In genomic region chr2:219029829-219030165, GRCh38 we compare ENCODE assay signal across 8 cellular contexts. TPM values are rescaled to one million over a fixed set of nuclear protein-coding genes. Genes with fewer than 3 reads are reported as not detected.
A peak's percentile ranks its signal among the peaks of the same experiment; 100 is the strongest.
DNase-seq lines count a peak whose midpoint lies in the region; ATAC-seq, FAIRE-seq and TF ChIP-seq lines count a peak whose summit lies in the region.

No MANE protein-coding gene starts in this region.

- peak; percentile 64 to 97 (median 90) for TF ChIP-seq CTCF in gastrocnemius medialis (IDR thresholded peaks at IDR 0.05 in 4 of 5, conservative IDR thresholded peaks at IDR 0.05 in 1 of 5)

- 38% methylated on average over 9 of the region's 9 CpGs for WGBS in right cardiac atrium

- intact Hi-C loops in right cardiac atrium (cut with DNase I) (loop anchor here in 1 of 4 donors (5.0 kb wide), 1 partner anchor 123 kb away; no protein-coding TSS in a partner anchor), gastrocnemius medialis (cut with DNase I; ENCODE audit: low total_unique reads) (loop anchor here (1.0 kb wide), 2 partner anchors 90 to 126 kb away; no protein-coding TSS in a partner anchor)

- H3K4me1 Mint-ChIP-seq in T-helper 17 cell: no peaks in the 10 kb centered on the region

- ATAC-seq in T-helper 17 cell (peak; percentile 92), right cardiac atrium (peak; percentile 82 to 85), gastrocnemius medialis (peak; percentile 83 to 87), GM21390 (IDR thresholded peaks at IDR 0.05; ENCODE audit: unreplicated experiment) (no peak)

- peaks cover 41% of the 10 kb centered on the region for H3K27me3 Mint-ChIP-seq in T-helper 17 cell

- peak; percentile 31 for DNase-seq in DMS79 (lab: John Stamatoyannopoulos, UW)
- peak; percentile 84 for DNase-seq in H54 (ENCODE audit: insufficient read length, low spot score)
- DNase-seq in NCI-H1092 treated with DMSO at 0.1 percent for 48 hours (lab: John Stamatoyannopoulos, UW): peak; percentile 52
- peak; percentile 62 to 76 (median 63) for DNase-seq in T-helper 17 cell
- peak; percentile 22 for DNase-seq in amniotic stem cell (lab: John Stamatoyannopoulos, UW)
- DNase-seq in right cardiac atrium: peak; percentile 72 to 89 (median 89)
- DNase-seq in gastrocnemius medialis: peak; percentile 36 to 65

- H3K27me3 ChIP-seq in right cardiac atrium (ENCODE audit: control insufficient read depth, insufficient read depth) (no peaks in the 10 kb centered on the region), gastrocnemius medialis (peaks cover 0 to 12% (median 9%) of the 10 kb centered on the region in 3 donors)

- H3K36me3 ChIP-seq in gastrocnemius medialis: no peaks in the 10 kb centered on the region

- no peaks in the 10 kb centered on the region for H3K9me3 ChIP-seq in T-helper 17 cell (ENCODE audit: control insufficient read depth, low read length, poor library complexity, severe bottlenecking)
- no peaks in the 10 kb centered on the region for H3K9me3 ChIP-seq in right cardiac atrium (ENCODE audit: control insufficient read depth, low read length)
- no peaks in the 10 kb centered on the region for H3K9me3 ChIP-seq in gastrocnemius medialis

- no peak overlapping the region for H3K4me3 Mint-ChIP-seq in T-helper 17 cell

- peak; percentile 64 for FAIRE-seq in H54 (lab: Jason Lieb, UNC)

- H3K4me1 ChIP-seq in right cardiac atrium (ENCODE audit: control insufficient read depth, insufficient read depth, low read length) (no peaks in the 10 kb centered on the region), gastrocnemius medialis (no peaks in the 10 kb centered on the region)

- TF ChIP-seq POLR2A in H54 (IDR thresholded peaks at IDR 0.05; ENCODE audit: low read depth, low read length): no peak
- no peak for TF ChIP-seq POLR2A in gastrocnemius medialis (IDR thresholded peaks at IDR 0.05)

- H3K27ac Mint-ChIP-seq in T-helper 17 cell: no peak overlapping the region

- no peaks in the 10 kb centered on the region for H3K36me3 Mint-ChIP-seq in T-helper 17 cell (ENCODE audit: low read depth)

- no peak overlapping the region for H3K27ac ChIP-seq in right cardiac atrium (ENCODE audit: low read length)
- H3K27ac ChIP-seq in gastrocnemius medialis: no peak overlapping the region

- in situ Hi-C loops in gastrocnemius medialis (cut with MboI; ENCODE audit: low sequenced_read_pairs in 4 of 4): loop anchor here in 2 of 4 donors (5.0 to 10.0 kb wide), 2 partner anchors 123 to 125 kb away; no protein-coding TSS in a partner anchor

- no peak overlapping the region for H3K4me3 ChIP-seq in right cardiac atrium (ENCODE audit: low read length)
- H3K4me3 ChIP-seq in gastrocnemius medialis: no peak overlapping the region

RNA-seq across cellular contexts. Expression of gene CFAP65, which starts 11.5 kb away (rescaled TPM):
- total RNA-seq in T-helper 17 cell: not detected
- not detected for total RNA-seq in right cardiac atrium
- not detected for polyA plus RNA-seq in right cardiac atrium
- total RNA-seq in gastrocnemius medialis: under 1 TPM in 1 of 4 donors, not detected in 3; 0.09 TPM

RNA-seq across cellular contexts. Expression of gene IHH, which starts 30.9 kb away (rescaled TPM):
- not detected for total RNA-seq in T-helper 17 cell
- total RNA-seq in right cardiac atrium: not detected
- polyA plus RNA-seq in right cardiac atrium: 0.05 TPM
- under 1 TPM in 1 of 4 donors, not detected in 3; 0.27 TPM for total RNA-seq in gastrocnemius medialis

RNA-seq across cellular contexts. Expression of gene CRYBA2, which starts 36.6 kb away (rescaled TPM):
- total RNA-seq in T-helper 17 cell (not detected), right cardiac atrium (not detected), gastrocnemius medialis (not detected)
- polyA plus RNA-seq in right cardiac atrium: not detected

RNA-seq across cellular contexts. Expression of gene FEV, which starts 44.8 kb away (rescaled TPM):
- not detected for total RNA-seq in T-helper 17 cell
- not detected for total RNA-seq in right cardiac atrium
- polyA plus RNA-seq in right cardiac atrium: not detected
- total RNA-seq in gastrocnemius medialis: not detected

Comparison
In these comparisons a context has a peak if more than half of its experiments do, and no peak if none do; other contexts are left out.
1. DNase-seq: peak in every context shown above with its lines; median percentile 89 in right cardiac atrium; 84 in H54; 63 in T-helper 17 cell; 52 in NCI-H1092 treated with DMSO at 0.1 percent for 48 hours; 50 in gastrocnemius medialis; 31 in DMS79; 22 in amniotic stem cell.